Comparison of ENCODE assay signal across 19 cellular contexts in the genomic region with DNA sequence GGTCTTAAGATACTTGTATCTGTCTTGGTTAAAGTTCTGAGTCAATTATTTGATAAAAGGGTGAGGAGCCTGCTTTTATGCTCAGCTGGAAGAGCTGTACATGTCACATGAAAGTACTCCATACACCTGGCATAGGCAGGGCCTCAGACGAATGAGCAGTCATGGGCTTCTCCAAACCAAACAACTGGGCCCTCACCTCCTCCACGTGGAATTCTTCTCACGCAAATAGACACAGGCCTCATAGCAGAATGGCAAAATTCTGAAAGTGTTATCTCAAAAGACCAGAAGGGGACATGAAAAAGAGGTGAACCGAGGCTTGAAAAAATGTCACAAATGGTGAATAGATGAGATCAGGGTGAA. TPM values are rescaled to one million over a fixed set of nuclear protein-coding genes. Genes with fewer than 3 reads are reported as not detected.
DNase-seq lines count a peak whose midpoint lies in the region; ATAC-seq and TF ChIP-seq lines count a peak whose summit lies in the region.
"Had no signal": no experiment of that assay in that cellular context is flagged by ENCODE, and none has a peak within 500 bp of the region (broad histone marks: within the 10 kb centered on the region; RNA-seq: fewer than 3 reads in every experiment).

No MANE protein-coding gene starts in this region.

- intact Hi-C loops in esophagus muscularis mucosa (cut with DNase I): no loop called here

- TF ChIP-seq POLR2A in esophagus muscularis mucosa (IDR thresholded peaks at IDR 0.05; ENCODE audit: low read depth): no peak

- H3K27ac ChIP-seq in esophagus muscularis mucosa (replicated peaks in 1 of 4): no peak overlapping the region

- DNase-seq in DMS153 (lab: John Stamatoyannopoulos, UW) (peak; percentile 44), DMS153 treated with DMSO at 0.1 percent for 48 hours (lab: John Stamatoyannopoulos, UW; ENCODE audit: unreplicated experiment) (no peak), DMS53 treated with DMSO at 0.1 percent for 48 hours (lab: John Stamatoyannopoulos, UW; ENCODE audit: unreplicated experiment) (peak; percentile 7), choroid plexus epithelial cell (ENCODE audit: low read depth) (peak; percentile 8), esophagus muscularis mucosa (ENCODE audit: extremely low spot score) (no peak), NCI-H524 (lab: John Stamatoyannopoulos, UW) (no peak)
- no peak for DNase-seq in NK-92 treated with Interleukin-12 subunit alpha and Interleukin-12 subunit beta, amount 100 ng/mL, for 24 hours (lab: John Stamatoyannopoulos, UW)
- DNase-seq: activated gamma-delta T cell treated with Interleukin-2 at 50 U/mL for 16 hours; anterior cingulate cortex; C1 segment of cervical spinal cord; KBM-7; kidney; nucleus accumbens; stimulated activated naive CD4-positive, alpha-beta T cell treated with Interleukin-2 at 50 U/mL for 16 hours; T-helper 9 cell; trophoblast cell had no signal

- no peak for TF ChIP-seq EP300 in esophagus muscularis mucosa (IDR thresholded peaks at IDR 0.05)

- TF ChIP-seq CTCF in choroid plexus epithelial cell (conservative IDR thresholded peaks at IDR 0.05; ENCODE audit: low read depth, low read length) (no peak), esophagus muscularis mucosa (IDR thresholded peaks at IDR 0.05) (no peak)

- WGBS in esophagus muscularis mucosa: 80% methylated on average over 4 of the region's 4 CpGs

- H3K36me3 ChIP-seq in esophagus muscularis mucosa: no peaks in the 10 kb centered on the region

- no peaks in the 10 kb centered on the region for H3K27me3 ChIP-seq in esophagus muscularis mucosa

- H3K4me1 ChIP-seq in esophagus muscularis mucosa: peaks cover 0 to 9% (median 6%) of the 10 kb centered on the region in 4 donors

- peak; percentile 5 for ATAC-seq in HG02885 (IDR thresholded peaks at IDR 0.05; ENCODE audit: poor library complexity, unreplicated experiment)

- no peaks in the 10 kb centered on the region for H3K9me3 ChIP-seq in esophagus muscularis mucosa

- H3K4me3 ChIP-seq in choroid plexus epithelial cell (ENCODE audit: low read depth, low read length) (no peak overlapping the region), esophagus muscularis mucosa (no peak overlapping the region)

RNA-seq across cellular contexts. Expression of gene FAM240B, which starts 48.6 kb away (rescaled TPM):
- total RNA-seq in esophagus muscularis mucosa: not detected
- total RNA-seq: cerebellum, kidney, NCI-H460 had no signal

RNA-seq across cellular contexts. Expression of gene ANKRD18A, which starts 51.0 kb away (rescaled TPM):
- under 1 TPM in 3 of 4 donors, not detected in 1; 0.11 to 0.58 (median 0.17) TPM for total RNA-seq in esophagus muscularis mucosa

Comparison
In these comparisons a context has a peak if more than half of its experiments do, and no peak if none do; other contexts are left out.
1. DNase-seq: peak in DMS153 (single experiment), DMS53 treated with DMSO at 0.1 percent for 48 hours (single experiment) and choroid plexus epithelial cell (single experiment); none in DMS153 treated with DMSO at 0.1 percent for 48 hours (single experiment), NK-92 treated with Interleukin-12 subunit alpha and Interleukin-12 subunit beta, amount 100 ng/mL, for 24 hours (single experiment), esophagus muscularis mucosa (single experiment) and NCI-H524 (0 of 2).